ENCODE assay signal across 22 cellular contexts in the genomic region with DNA sequence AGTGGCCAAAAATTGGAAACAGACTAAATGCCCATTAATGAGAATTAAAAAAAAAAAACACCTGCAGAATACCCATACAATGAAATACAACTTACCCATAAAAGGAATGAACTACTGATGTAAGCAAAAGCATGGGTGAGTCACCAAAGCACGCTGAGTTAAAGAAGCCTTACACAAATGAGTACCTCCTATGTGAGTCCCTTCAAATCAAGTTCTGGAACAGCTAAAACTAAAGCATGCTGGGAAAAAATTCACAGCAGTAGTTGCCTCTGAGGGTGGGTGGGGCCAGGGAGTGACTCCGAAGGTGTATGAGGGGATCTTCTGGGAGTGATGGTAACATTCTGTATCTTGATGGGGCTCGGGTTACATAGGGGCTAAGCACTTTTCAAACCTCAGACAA. TPM values are rescaled to one million over a fixed set of nuclear protein-coding genes. Genes with fewer than 3 reads are reported as not detected.
DNase-seq lines count a peak whose midpoint lies in the region; ATAC-seq and TF ChIP-seq lines count a peak whose summit lies in the region.
"Had no signal": no experiment of that assay in that cellular context is flagged by ENCODE, and none has a peak within 500 bp of the region (broad histone marks: within the 10 kb centered on the region; RNA-seq: fewer than 3 reads in every experiment).

No MANE protein-coding gene starts in this region.

- no peaks in the 10 kb centered on the region for H3K27me3 ChIP-seq in mesendoderm (ENCODE audit: insufficient read depth, low read length, poor library complexity)
- H3K27me3 ChIP-seq: BE2C, cardiac muscle cell, gastroesophageal sphincter, SJCRH30 had no signal

- H3K4ac ChIP-seq in mesendoderm (ENCODE audit: low read depth, low read length), result no peak overlapping the region

- H3K27ac ChIP-seq in RWPE1 (no peak overlapping the region), mesendoderm (ENCODE audit: low read depth, low read length) (no peak overlapping the region)
- H3K27ac ChIP-seq: cardiac muscle cell, gastroesophageal sphincter, SJCRH30 had no signal

- no peak for TF ChIP-seq CTCF in RWPE1 (conservative IDR thresholded peaks at IDR 0.05; ENCODE audit: low read depth)

- no peak for ATAC-seq in left cardiac atrium
- no peak for ATAC-seq in GM19455 (IDR thresholded peaks at IDR 0.05; ENCODE audit: unreplicated experiment)
- ATAC-seq: effector memory CD8-positive, alpha-beta T cell; gastroesophageal sphincter; stimulated activated naive B cell treated with anti-CD40 and anti-IgM and Interleukin-4, amounts not matched to agents 10 μg/mL and 1 μg/mL and 100 μg/mL, for 72 hours had no signal

- H3K4me2 ChIP-seq in mesendoderm (ENCODE audit: low read length), result no peak overlapping the region

- H3K9ac ChIP-seq in mesendoderm (ENCODE audit: low read length), result no peak overlapping the region

- WGBS in mesendoderm (ENCODE audit: extremely low coverage, insufficient coverage, low lambda C conversion rate), result no CpG with 5 or more reads among the region's 3 CpGs

- H4K8ac ChIP-seq in mesendoderm (ENCODE audit: low read depth, low read length), result no peak overlapping the region

- no peak overlapping the region for H2BK120ac ChIP-seq in mesendoderm (ENCODE audit: low read depth, low read length)

- no peak overlapping the region for H2BK15ac ChIP-seq in mesendoderm (replicated peaks; ENCODE audit: low read depth)

- H3K36me3 ChIP-seq in mesendoderm (ENCODE audit: control insufficient read depth, insufficient read depth, low read length), result no peaks in the 10 kb centered on the region
- H3K36me3 ChIP-seq: BE2C, cardiac muscle cell, SJCRH30 had no signal

- CTCF ChIA-PET in RWPE1 (lab: Yijun Ruan, JAX), result interaction anchor here (0.7 kb wide), 1 partner anchor 796 kb away, joined by 3 read pairs; no protein-coding TSS in a partner anchor

- peaks cover under 1% of the 10 kb centered on the region for H3K79me1 ChIP-seq in mesendoderm (ENCODE audit: low read length)

- no peaks in the 10 kb centered on the region for H3K79me2 ChIP-seq in mesendoderm (ENCODE audit: control insufficient read depth, insufficient read depth, low read length)

- H3K4me3 ChIP-seq in mesendoderm (ENCODE audit: low read length), result no peak overlapping the region
- H3K4me3 ChIP-seq: cardiac muscle cell, gastroesophageal sphincter, SJCRH30 had no signal

- intact Hi-C loops in left cardiac atrium (cut with DNase I), result no loop called here

- H4K5ac ChIP-seq in mesendoderm (ENCODE audit: low read length), result no peak overlapping the region

- DNase-seq in A172 (ENCODE audit: low spot score), result peak; percentile 29
- peak; percentile 38 for DNase-seq in EH (ENCODE audit: low read depth)
- DNase-seq in RWPE1 (ENCODE audit: low spot score), result peak; percentile 38
- DNase-seq in fibroblast of peridontal ligament (ENCODE audit: extremely low read depth), result peak; percentile 23
- DNase-seq in mesendoderm, result no peak
- DNase-seq in left cardiac atrium, result no peak
- no peak for DNase-seq in amniotic stem cell (lab: John Stamatoyannopoulos, UW)
- DNase-seq: activated CD4-positive, alpha-beta T cell treated with anti-CD3 and anti-CD28 coated beads, Interleukin-2, amount 50 U/mL, for 4 hours; BE2C; effector memory CD8-positive, alpha-beta T cell; H7; islet precursor cell; midbrain; NCI-H1417; NCI-H345; occipital lobe; SJCRH30; small intestine; stimulated activated naive B cell treated with anti-CD40 and anti-IgM and Interleukin-4, amounts not matched to agents 10 μg/mL and 1 μg/mL and 100 μg/mL, for 72 hours had no signal

- H3K56ac ChIP-seq in mesendoderm (ENCODE audit: low read length), result no peak overlapping the region

- no peak overlapping the region for H2AK5ac ChIP-seq in mesendoderm (ENCODE audit: low read length)

- H3K23ac ChIP-seq in mesendoderm (ENCODE audit: low read length), result no peak overlapping the region

- POLR2A ChIA-PET in RWPE1 (lab: Yijun Ruan, JAX; ENCODE audit: low non-redundant PET), result no interaction called here

- no peak overlapping the region for H2BK5ac ChIP-seq in mesendoderm (ENCODE audit: low read length)

- no peak overlapping the region for H3K18ac ChIP-seq in mesendoderm (ENCODE audit: low read length)

- no peaks in the 10 kb centered on the region for H3K4me1 ChIP-seq in mesendoderm (ENCODE audit: control insufficient read depth, low read depth, low read length)
- H3K4me1 ChIP-seq: BE2C, gastroesophageal sphincter had no signal

RNA-seq across cellular contexts. Expression of a gene that starts 11.4 kb away (rescaled TPM):
- total RNA-seq in A172 (2014; rRNA removed; shearing (Covaris generic)), result 0.88 and 2.1 TPM in 2 replicates
- polyA plus RNA-seq in mesendoderm (2013, experiment 1 of 2), result 7.4 TPM
- 8.0 TPM for polyA plus RNA-seq in mesendoderm (2013, experiment 2 of 2)
- 10 to 100 TPM in 1 of 2 donors, 1 to 10 TPM in 1; 8.2 to 17.1 TPM for total RNA-seq in left cardiac atrium

Comparison
In these comparisons a context has a peak if more than half of its experiments do, and no peak if none do; other contexts are left out.
1. DNase-seq: peak in A172 (single experiment), EH (single experiment), RWPE1 (single experiment) and fibroblast of peridontal ligament (single experiment); none in mesendoderm (single experiment), left cardiac atrium (single experiment) and amniotic stem cell (single experiment).